Comparison of ENCODE assay signal across 22 cellular contexts in genomic region chr17:27634026-27634335, GRCh38. TPM values are rescaled to one million over a fixed set of nuclear protein-coding genes. Genes with fewer than 3 reads are reported as not detected.
DNase-seq lines count a peak whose midpoint lies in the region; ATAC-seq, FAIRE-seq and TF ChIP-seq lines count a peak whose summit lies in the region.
"Had no signal": no experiment of that assay in that cellular context is flagged by ENCODE, and none has a peak within 500 bp of the region (broad histone marks: within the 10 kb centered on the region; RNA-seq: fewer than 3 reads in every experiment).

No MANE protein-coding gene starts in this region.

- no peak overlapping the region for H2AFZ ChIP-seq in IMR-90 (replicated peaks; ENCODE audit: low read length, poor library complexity)
- H2AFZ ChIP-seq in endothelial cell of umbilical vein (ENCODE audit: low read depth, low read length) = no peak overlapping the region
- H2AFZ ChIP-seq: hepatocyte had no signal

- H4K5ac ChIP-seq in IMR-90 (ENCODE audit: low read depth, low read length) = no peak overlapping the region

- H4K20me1 ChIP-seq in BLaER1 (no peaks in the 10 kb centered on the region), IMR-90 (ENCODE audit: insufficient read depth, low read length) (no peaks in the 10 kb centered on the region), endothelial cell of umbilical vein (replicated peaks; ENCODE audit: control insufficient read depth, extremely low read depth, insufficient read depth, low read length) (no peaks in the 10 kb centered on the region)

- in situ Hi-C loops in IMR-90 (cut with MboI; ENCODE audit: low sequenced_read_pairs) = loop anchor here (10.0 kb wide), 2 partner anchors 59 to 399 kb away; no protein-coding TSS in a partner anchor
- in situ Hi-C loops in gastrocnemius medialis (cut with MboI; ENCODE audit: low sequenced_read_pairs in 4 of 4) = no loop called here

- no peak overlapping the region for H3K23ac ChIP-seq in IMR-90 (ENCODE audit: low read depth, low read length)

- H2BK120ac ChIP-seq in IMR-90 (ENCODE audit: low read depth, low read length) = no peak overlapping the region

- no peak for TF ChIP-seq POLR2A in IMR-90 (IDR thresholded peaks at IDR 0.05; ENCODE audit: low read depth, low read length)
- TF ChIP-seq POLR2A in endothelial cell of umbilical vein (IDR thresholded peaks at IDR 0.05; ENCODE audit: low read depth, low read length) = no peak
- no peak for TF ChIP-seq POLR2A in gastrocnemius medialis (IDR thresholded peaks at IDR 0.05)

- BruUV-seq in IMR-90 (replicated peaks; lab: Mats Ljungman, UMichigan) (no TSS peak), endothelial cell of umbilical vein (replicated peaks; lab: Mats Ljungman, UMichigan) (no TSS peak)

- H3K9me1 ChIP-seq in IMR-90 (ENCODE audit: insufficient read depth, low read length) = peaks cover 10% of the 10 kb centered on the region
- no peaks in the 10 kb centered on the region for H3K9me1 ChIP-seq in endothelial cell of umbilical vein (replicated peaks; ENCODE audit: control insufficient read depth, extremely low read depth, insufficient read depth, low read length)

- H3K18ac ChIP-seq in IMR-90 (ENCODE audit: low read depth, low read length) = no peak overlapping the region

- TF ChIP-seq RAD21 in IMR-90 (IDR thresholded peaks at IDR 0.05; ENCODE audit: low read length) = no peak

- H2AK5ac ChIP-seq in IMR-90 (ENCODE audit: low read depth, low read length) = no peak overlapping the region

- H4K91ac ChIP-seq in IMR-90 (ENCODE audit: insufficient read depth, low read depth, low read length) = no peak overlapping the region

- H3K27ac ChIP-seq in BLaER1 (no peak overlapping the region), IMR-90 (ENCODE audit: insufficient read depth, low read length) (no peak overlapping the region), endothelial cell of umbilical vein (ENCODE audit: insufficient read depth, low read depth, low read length) (no peak overlapping the region), gastrocnemius medialis (peak overlapping the region in 3 of 4 donors; percentile 62 to 78 (median 74)), left lung (peak overlapping the region in 1 of 2 donors; percentile 77)
- H3K27ac ChIP-seq: hepatocyte, ovary, thoracic aorta had no signal

- WGBS in IMR-90 (ENCODE audit: extremely low coverage in 2 of 2, insufficient read length in 1 of 2), 2 experiments = no CpG with 5 or more reads among the region's 1 CpG

- H3K56ac ChIP-seq in IMR-90 (ENCODE audit: extremely low read depth, insufficient read depth, low read length) = no peak overlapping the region

- no peaks in the 10 kb centered on the region for H3K79me1 ChIP-seq in IMR-90 (ENCODE audit: low read depth in 1 of 2, low read length in 2 of 2)

- no peak for DNase-seq in IMR-90
- no peak for DNase-seq in endothelial cell of umbilical vein (ENCODE audit: low read depth, low spot score)
- no peak for DNase-seq in gastrocnemius medialis
- no peak for DNase-seq in NCI-H2227 (lab: John Stamatoyannopoulos, UW; ENCODE audit: unreplicated experiment)
- no peak for DNase-seq in islet precursor cell
- no peak for DNase-seq in NCI-H2081 (lab: John Stamatoyannopoulos, UW)
- no peak for DNase-seq in left lung
- DNase-seq: activated CD4-positive, alpha-beta memory T cell treated with anti-CD3 and anti-CD28 coated beads, Interleukin-2, amount 10 ng/mL, durations not matched to agents 7 days and 5 days; activated gamma-delta T cell; activated T-cell treated with anti-CD3 and anti-CD28 coated beads for 4 hours; DMS53; GF-D8; H7; MM.1S; NCI-H146; NCI-H748 treated with DMSO at 0.1 percent for 48 hours; SW 1271 had no signal

- no peaks in the 10 kb centered on the region for H3K9me3 ChIP-seq in BLaER1
- no peaks in the 10 kb centered on the region for H3K9me3 ChIP-seq in IMR-90 (ENCODE audit: control insufficient read depth, insufficient read depth, low read length)
- no peaks in the 10 kb centered on the region for H3K9me3 ChIP-seq in endothelial cell of umbilical vein (replicated peaks; ENCODE audit: control insufficient read depth, insufficient read depth, low read length)
- H3K9me3 ChIP-seq in gastrocnemius medialis = no peaks in the 10 kb centered on the region
- no peaks in the 10 kb centered on the region for H3K9me3 ChIP-seq in left lung
- H3K9me3 ChIP-seq: ovary, thoracic aorta had no signal

- H3K4me3 ChIP-seq in BLaER1 (no peak overlapping the region), IMR-90 (ENCODE audit: insufficient read depth, low read depth, low read length) (no peak overlapping the region), endothelial cell of umbilical vein (replicated peaks in 1 of 3; ENCODE audit: insufficient read depth in 1 of 3, low read depth in 1 of 3, low read length in 3 of 3) (no peak overlapping the region), gastrocnemius medialis (no peak overlapping the region), left lung (no peak overlapping the region)
- H3K4me3 ChIP-seq: hepatocyte, ovary, thoracic aorta had no signal

- no peak overlapping the region for H2BK20ac ChIP-seq in IMR-90 (ENCODE audit: low read depth, low read length)

- POLR2A ChIA-PET in IMR-90 (lab: Charles Lee; ENCODE audit: unreplicated experiment) = no interaction called here
- POLR2A ChIA-PET in endothelial cell of umbilical vein (lab: Charles Lee) = no interaction called here

- no peak overlapping the region for H2BK5ac ChIP-seq in IMR-90 (ENCODE audit: low read depth, low read length, poor library complexity, severe bottlenecking)

- peaks cover 65% of the 10 kb centered on the region for H3K4me1 ChIP-seq in BLaER1
- peaks cover 10% of the 10 kb centered on the region for H3K4me1 ChIP-seq in IMR-90 (ENCODE audit: control insufficient read depth, insufficient read depth, low read length)
- peaks cover 12% of the 10 kb centered on the region for H3K4me1 ChIP-seq in endothelial cell of umbilical vein (ENCODE audit: control insufficient read depth, extremely low read depth, insufficient read depth, low read length)
- H3K4me1 ChIP-seq in gastrocnemius medialis = peaks cover 26 to 28% of the 10 kb centered on the region in 2 donors
- H3K4me1 ChIP-seq in left lung = peaks cover 17 to 39% of the 10 kb centered on the region in 2 donors

- H4K8ac ChIP-seq in IMR-90 (ENCODE audit: low read depth in 2 of 2, low read length in 2 of 2) = no peak overlapping the region

- H3K4me2 ChIP-seq in BLaER1 (peak overlapping the region; percentile 92), IMR-90 (ENCODE audit: low read depth, low read length) (no peak overlapping the region), endothelial cell of umbilical vein (ENCODE audit: insufficient read depth, low read length) (no peak overlapping the region)
- H3K4me2 ChIP-seq: hepatocyte had no signal

- FAIRE-seq in endothelial cell of umbilical vein (lab: Jason Lieb, UNC) = peak; percentile 66

- no peak overlapping the region for H3K14ac ChIP-seq in IMR-90 (replicated peaks; ENCODE audit: low read depth, low read length)

- H3K27me3 ChIP-seq in BLaER1 = no peaks in the 10 kb centered on the region
- H3K27me3 ChIP-seq in IMR-90 (ENCODE audit: control insufficient read depth, insufficient read depth, low read length) = no peaks in the 10 kb centered on the region
- H3K27me3 ChIP-seq in endothelial cell of umbilical vein (ENCODE audit: control insufficient read depth in 2 of 2, insufficient read depth in 2 of 2, low read length in 2 of 2) = no peaks in the 10 kb centered on the region
- no peaks in the 10 kb centered on the region for H3K27me3 ChIP-seq in gastrocnemius medialis
- no peaks in the 10 kb centered on the region for H3K27me3 ChIP-seq in left lung
- H3K27me3 ChIP-seq: dorsolateral prefrontal cortex, hepatocyte, ovary had no signal

- H2BK15ac ChIP-seq in IMR-90 (ENCODE audit: low read depth, low read length) = no peak overlapping the region

- H3K36me3 ChIP-seq in BLaER1 = peaks cover 14% of the 10 kb centered on the region; the same call in 1 of the 2 replicates
- peaks cover 5% of the 10 kb centered on the region; the same call in 1 of the 2 replicates for H3K36me3 ChIP-seq in IMR-90 (ENCODE audit: control insufficient read depth, insufficient read depth, low read length)
- peaks cover 0 to 3% of the 10 kb centered on the region in 2 experiments for H3K36me3 ChIP-seq in endothelial cell of umbilical vein (ENCODE audit: control insufficient read depth in 2 of 2, extremely low read depth in 1 of 2, insufficient read depth in 2 of 2, low read length in 2 of 2)
- H3K36me3 ChIP-seq in gastrocnemius medialis = no peaks in the 10 kb centered on the region
- H3K36me3 ChIP-seq in left lung = peaks cover 0 to 6% of the 10 kb centered on the region in 2 donors
- H3K36me3 ChIP-seq: ovary, thoracic aorta had no signal

- no peak overlapping the region for H2AK9ac ChIP-seq in IMR-90 (replicated peaks; ENCODE audit: low read depth, low read length, poor library complexity)

- no peak overlapping the region for H3K4ac ChIP-seq in IMR-90 (ENCODE audit: low read depth, low read length)

- intact Hi-C loops in IMR-90 (cut with micrococcal nuclease) = no loop called here
- intact Hi-C loops in endothelial cell of umbilical vein (cut with micrococcal nuclease) = no loop called here
- intact Hi-C loops in gastrocnemius medialis (cut with DNase I; ENCODE audit: low total_unique reads) = no loop called here
- intact Hi-C loops in left lung (cut with DNase I) = no loop called here

- TF ChIP-seq CTCF in IMR-90 (conservative IDR thresholded peaks at IDR 0.05; ENCODE audit: low read depth, low read length) = no peak
- TF ChIP-seq CTCF in endothelial cell of umbilical vein (IDR thresholded peaks at IDR 0.05; ENCODE audit: extremely low read depth in 1 of 2, insufficient read depth in 1 of 2, low read depth in 1 of 2, low read length in 2 of 2) = no peak
- no peak for TF ChIP-seq CTCF in gastrocnemius medialis (IDR thresholded peaks at IDR 0.05 in 4 of 5, conservative IDR thresholded peaks at IDR 0.05 in 1 of 5)
- TF ChIP-seq CTCF in left lung (IDR thresholded peaks at IDR 0.05) = no peak

- no peak for ATAC-seq in IMR-90 (ENCODE audit: low read depth)
- peak in 1 of 2 donors; percentile 2 for ATAC-seq in gastrocnemius medialis
- ATAC-seq in left lung = no peak

- CTCF ChIA-PET in IMR-90 (lab: Yijun Ruan, JAX) (no interaction called here), endothelial cell of umbilical vein (lab: Charles Lee) (interaction anchor here (1.2 to 2.3 kb wide), 3 partner anchors 14 to 126 kb away, joined by 3 to 8 read pairs (median 7); no protein-coding TSS in a partner anchor)

- no peaks in the 10 kb centered on the region for H3K79me2 ChIP-seq in endothelial cell of umbilical vein (ENCODE audit: control insufficient read depth, insufficient read depth, low read length)
- H3K79me2 ChIP-seq: hepatocyte had no signal

- dilution Hi-C loops in IMR-90 (cut with HindIII; ENCODE audit: low sequenced_read_pairs, unreplicated experiment) (no loop called here), endothelial cell of umbilical vein (cut with MboI; ENCODE audit: extremely low pct_ligation_motif_present, low sequenced_read_pairs) (no loop called here)

- H3K9ac ChIP-seq in BLaER1 (no peak overlapping the region), IMR-90 (ENCODE audit: low read depth, low read length) (no peak overlapping the region), endothelial cell of umbilical vein (replicated peaks; ENCODE audit: extremely low read depth, insufficient read depth, low read length) (no peak overlapping the region)

RNA-seq across cellular contexts. Expression of gene LGALS9, which starts 3.0 kb away (rescaled TPM):
- total RNA-seq in IMR-90 (2012; rRNA removed) = 0.54 and 0.83 TPM in 2 replicates
- 2.5 and 3.7 TPM in 2 replicates for polyA plus RNA-seq in IMR-90 (2012; rRNA removed)
- 1.1 and 2.0 TPM in 2 replicates for polyA plus RNA-seq in IMR-90 (2012; cell fraction: cytosol; rRNA removed)
- polyA plus RNA-seq in IMR-90 (2012; cell fraction: nucleus; rRNA removed; ENCODE audit: low replicate concordance) = 6.8 and 8.6 TPM in 2 replicates
- 32.5 and 52.4 TPM in 2 replicates for total RNA-seq in endothelial cell of umbilical vein
- 65.2 and 83.3 TPM in 2 replicates for polyA plus RNA-seq in endothelial cell of umbilical vein
- polyA plus RNA-seq in endothelial cell of umbilical vein (2011; cell fraction: cytosol; rRNA removed) = 27.0 and 35.2 TPM in 2 replicates
- 39.8 and 48.8 TPM in 2 replicates for polyA plus RNA-seq in endothelial cell of umbilical vein (2011; cell fraction: nucleus; rRNA removed)
- polyA plus RNA-seq in endothelial cell of umbilical vein (2012) = 33.2 and 63.8 TPM in 2 replicates
- 59.6 and 74.2 TPM in 2 replicates for polyA minus RNA-seq in endothelial cell of umbilical vein
- not detected for polyA minus RNA-seq in endothelial cell of umbilical vein (2011; cell fraction: cytosol; rRNA and poly(A)+ RNA removed)
- 21.3 and 25.5 TPM in 2 replicates for polyA minus RNA-seq in endothelial cell of umbilical vein (2011; cell fraction: nucleus; rRNA and poly(A)+ RNA removed)
- 10 to 100 TPM in 1 of 4 donors, 1 to 10 TPM in 3; 2.4 to 20.3 (median 6.1) TPM for total RNA-seq in gastrocnemius medialis
- 100 to 1,000 TPM in 1 of 2 donors, 10 to 100 TPM in 1; 83.3 to 149 TPM for total RNA-seq in left lung

Comparison
In these comparisons a context has a peak if more than half of its experiments do, and no peak if none do; other contexts are left out.
1. H3K27ac ChIP-seq: peak in gastrocnemius medialis (3 of 4); none in BLaER1 (single experiment), IMR-90 (single experiment) and endothelial cell of umbilical vein (single experiment).